In the genomic region with DNA sequence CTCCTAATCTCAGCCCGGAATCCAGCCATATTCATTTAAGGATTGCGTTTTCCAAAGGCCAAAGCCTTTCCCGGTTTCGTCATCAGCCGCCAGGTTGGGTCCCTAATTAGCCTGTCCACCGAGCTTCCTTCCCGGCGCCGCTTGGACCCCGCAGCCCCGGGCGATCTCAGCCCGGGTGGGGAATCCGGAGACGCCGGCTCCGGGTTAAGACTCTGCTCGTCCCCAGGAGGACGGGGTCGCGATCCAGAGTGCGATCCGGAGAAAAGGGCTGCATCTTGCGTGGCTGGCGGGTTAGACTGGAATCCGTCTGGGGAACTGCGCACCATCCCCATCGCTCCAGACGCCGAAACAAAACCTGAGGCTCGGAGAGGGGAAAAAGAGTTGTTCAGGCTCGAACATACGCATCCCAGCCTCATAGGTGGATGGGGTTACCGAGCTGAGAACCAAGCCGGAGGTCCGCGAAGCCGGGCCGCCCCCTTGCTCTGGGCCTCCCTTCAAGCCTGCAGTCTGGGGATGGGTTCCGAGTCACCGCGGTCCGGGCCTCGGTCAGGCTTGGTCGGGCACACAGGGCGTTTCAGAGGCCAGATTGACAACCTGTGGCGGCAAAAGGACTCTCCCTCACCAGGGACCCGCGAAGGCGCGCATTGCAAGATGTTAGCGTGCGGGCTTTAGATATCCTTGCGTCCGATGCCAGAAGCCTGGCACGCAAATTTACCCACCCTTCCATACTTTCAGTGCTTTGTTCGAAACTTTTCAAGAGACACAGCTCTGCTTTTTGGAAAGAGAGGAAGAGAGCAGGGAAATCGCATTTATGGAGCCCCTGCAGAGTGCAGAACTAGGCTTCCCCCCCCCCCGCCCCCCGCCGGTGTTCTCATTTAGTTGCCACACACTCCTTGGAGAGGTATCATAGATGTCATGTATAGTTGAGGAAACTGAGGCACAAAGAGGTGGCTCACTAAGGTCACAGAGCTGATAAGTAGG, we compare ENCODE assay signal across 18 cellular contexts. TPM values are rescaled to one million over a fixed set of nuclear protein-coding genes. Genes with fewer than 3 reads are reported as not detected.
DNase-seq lines count a peak whose midpoint lies in the region; TF ChIP-seq lines count a peak whose summit lies in the region.
"Had no signal": no experiment of that assay in that cellular context is flagged by ENCODE, and none has a peak within 500 bp of the region (broad histone marks: within the 10 kb centered on the region; RNA-seq: fewer than 3 reads in every experiment).

No MANE protein-coding gene starts in this region.

- intact Hi-C loops in prostate gland (cut with DNase I), result loop anchor here (5.0 kb wide), 1 partner anchor 310 kb away; no protein-coding TSS in a partner anchor

- no peak for DNase-seq in GM23248
- no peak for DNase-seq in astrocyte of the cerebellum (ENCODE audit: low read depth)
- no peak for DNase-seq in neuronal stem cell (ENCODE audit: low spot score)
- no peak for DNase-seq in OCI-M1 (lab: John Stamatoyannopoulos, UW)
- DNase-seq in prostate gland (ENCODE audit: low spot score), result no peak
- DNase-seq in NCI-H2171 (lab: John Stamatoyannopoulos, UW), result no peak
- DNase-seq in NCI-H774 (lab: John Stamatoyannopoulos, UW), result no peak
- DNase-seq: activated CD4-positive, alpha-beta memory T cell treated with anti-CD3 and anti-CD28 coated beads, Interleukin-2, amount 10 ng/mL, durations not matched to agents 7 days and 5 days; activated T-cell treated with anti-CD3 and anti-CD28 coated beads for 4 hours; GDM1; KBM-7; ovary; SJCRH30; T-helper 17 cell; WERI-Rb-1 had no signal

- H2AFZ ChIP-seq in GM23248, result no peak overlapping the region
- H2AFZ ChIP-seq in neuronal stem cell (ENCODE audit: low read length), result peak overlapping the region; percentile 22

- H3K27ac ChIP-seq in GM23248 (no peak overlapping the region), neuronal stem cell (replicated peaks; ENCODE audit: low read length) (no peak overlapping the region), prostate gland (no peak overlapping the region)
- H3K27ac ChIP-seq: BLaER1 treated with 17β-estradiol and CSF1 and Interleukin-3, amounts not matched to agents 10 nM and 100 nM; ovary; SJCRH30; WERI-Rb-1 had no signal

- H3K79me1 ChIP-seq in neuronal stem cell (ENCODE audit: low read depth, low read length), result no peaks in the 10 kb centered on the region

- H3K4me3 ChIP-seq in GM23248, result peak overlapping the region; percentile 28; the same call in 1 of the 2 replicates
- peak overlapping the region; percentile 24 for H3K4me3 ChIP-seq in astrocyte of the cerebellum (ENCODE audit: low read depth, low read length)
- H3K4me3 ChIP-seq in iPS-15b (ENCODE audit: low read depth, low read length), result peak overlapping the region; percentile 48
- peak overlapping the region in 1 of 2 donors; percentile 3 for H3K4me3 ChIP-seq in neuronal stem cell (ENCODE audit: low read length in 2 of 2)
- no peak overlapping the region for H3K4me3 ChIP-seq in prostate gland
- H3K4me3 ChIP-seq: BLaER1 treated with 17β-estradiol and CSF1 and Interleukin-3, amounts not matched to agents 10 nM and 100 nM; ovary; SJCRH30 had no signal

- H3K4me1 ChIP-seq in GM23248 (ENCODE audit: insufficient read depth) (peaks cover 21% of the 10 kb centered on the region), iPS-15b (ENCODE audit: control insufficient read depth, insufficient read depth, low read length) (peaks cover 6% of the 10 kb centered on the region), neuronal stem cell (ENCODE audit: control insufficient read depth in 2 of 2, insufficient read depth in 1 of 2, low read depth in 1 of 2, low read length in 2 of 2) (peaks cover 0 to 8% of the 10 kb centered on the region in 2 donors), prostate gland (replicated peaks) (no peaks in the 10 kb centered on the region)
- H3K4me1 ChIP-seq: BLaER1 treated with 17β-estradiol and CSF1 and Interleukin-3, amounts not matched to agents 10 nM and 100 nM had no signal

- TF ChIP-seq CTCF in astrocyte of the cerebellum (IDR thresholded peaks at IDR 0.05; ENCODE audit: low read depth, low read length, missing control alignments) (no peak), prostate gland (IDR thresholded peaks at IDR 0.05) (no peak)

- peak overlapping the region; percentile 51 for H3K18ac ChIP-seq in neuronal stem cell (ENCODE audit: low read length)

- H3K4ac ChIP-seq in neuronal stem cell (ENCODE audit: low read length), result no peak overlapping the region

- no peaks in the 10 kb centered on the region for H3K9me2 ChIP-seq in GM23248 (ENCODE audit: insufficient read depth)

- no peak overlapping the region for H3K9ac ChIP-seq in GM23248
- H3K9ac ChIP-seq in iPS-15b (ENCODE audit: low read depth, low read length), result no peak overlapping the region
- no peak overlapping the region for H3K9ac ChIP-seq in neuronal stem cell (ENCODE audit: low read depth, low read length, poor library complexity)
- H3K9ac ChIP-seq: BLaER1 treated with 17β-estradiol and CSF1 and Interleukin-3, amounts not matched to agents 10 nM and 100 nM had no signal

- TF ChIP-seq POLR2A in prostate gland (IDR thresholded peaks at IDR 0.05), result no peak

- no peaks in the 10 kb centered on the region for H3K36me3 ChIP-seq in GM23248 (ENCODE audit: low read depth)
- H3K36me3 ChIP-seq in iPS-15b (ENCODE audit: control insufficient read depth, insufficient read depth, low read length), result no peaks in the 10 kb centered on the region
- H3K36me3 ChIP-seq in neuronal stem cell (replicated peaks in 1 of 2; ENCODE audit: control insufficient read depth in 2 of 2, insufficient read depth in 2 of 2, low read length in 2 of 2), result no peaks in the 10 kb centered on the region
- H3K36me3 ChIP-seq in prostate gland, result no peaks in the 10 kb centered on the region
- H3K36me3 ChIP-seq: BLaER1 treated with 17β-estradiol and CSF1 and Interleukin-3, amounts not matched to agents 10 nM and 100 nM; ovary; WERI-Rb-1 had no signal

- no peak overlapping the region for H4K91ac ChIP-seq in neuronal stem cell (ENCODE audit: low read depth, low read length, poor library complexity)

- no peak overlapping the region for H2AK5ac ChIP-seq in neuronal stem cell (ENCODE audit: low read depth, low read length)

- no peaks in the 10 kb centered on the region for H4K20me1 ChIP-seq in GM23248 (ENCODE audit: insufficient read depth)

- WGBS in GM23248 (ENCODE audit: low coverage in 1 of 2, low lambda C conversion rate in 2 of 2, missing lambda C conversion rate in 2 of 2), 2 experiments, result 41% methylated on average over 60 to 61 of the region's 61 CpGs
- no CpG with 5 or more reads among the region's 61 CpGs for WGBS in neuronal stem cell (ENCODE audit: extremely low coverage in 2 of 2, insufficient read length in 2 of 2, insufficient replicate concordance in 1 of 2), 2 donors
- 72% methylated on average over 61 of the region's 61 CpGs for WGBS in prostate gland

- H2BK15ac ChIP-seq in neuronal stem cell (ENCODE audit: low read length), result peak overlapping the region; percentile 62

- no peaks in the 10 kb centered on the region for H3F3A ChIP-seq in GM23248 (ENCODE audit: insufficient read depth)

- H3K27me3 ChIP-seq in GM23248 (replicated peaks; ENCODE audit: insufficient read depth) (peaks cover 43% of the 10 kb centered on the region), iPS-15b (ENCODE audit: control insufficient read depth, insufficient read depth, low read length) (peaks cover 100% of the 10 kb centered on the region), neuronal stem cell (ENCODE audit: control insufficient read depth in 3 of 3, insufficient read depth in 3 of 3, low read depth in 1 of 3, low read length in 3 of 3) (peaks cover 45 to 98% (median 90%) of the 10 kb centered on the region in 3 experiments), prostate gland (replicated peaks; ENCODE audit: insufficient read depth) (peaks cover 11% of the 10 kb centered on the region)
- H3K27me3 ChIP-seq: ovary, SJCRH30 had no signal

- H3K9me3 ChIP-seq in GM23248 (ENCODE audit: low read depth) (no peaks in the 10 kb centered on the region), iPS-15b (ENCODE audit: control insufficient read depth, insufficient read depth, low read length) (no peaks in the 10 kb centered on the region), neuronal stem cell (replicated peaks in 1 of 2; ENCODE audit: control insufficient read depth in 2 of 2, insufficient read depth in 1 of 2, low read depth in 1 of 2, low read length in 2 of 2) (no peaks in the 10 kb centered on the region), prostate gland (no peaks in the 10 kb centered on the region)
- H3K9me3 ChIP-seq: ovary, SJCRH30 had no signal

- H2BK5ac ChIP-seq in neuronal stem cell (ENCODE audit: low read length), result no peak overlapping the region

- no peak overlapping the region for H3K4me2 ChIP-seq in GM23248 (ENCODE audit: unreplicated experiment)
- H3K4me2 ChIP-seq in neuronal stem cell (ENCODE audit: insufficient read depth, low read length, poor library complexity, severe bottlenecking), result peak overlapping the region; percentile 29
- H3K4me2 ChIP-seq: BLaER1 treated with 17β-estradiol and CSF1 and Interleukin-3, amounts not matched to agents 10 nM and 100 nM had no signal

- in situ Hi-C loops in GM23248 (cut with MboI), result no loop called here
- in situ Hi-C loops in astrocyte of the cerebellum (cut with HindIII; ENCODE audit: low sequenced_read_pairs), result no loop called here

- H4K8ac ChIP-seq in neuronal stem cell (ENCODE audit: low read depth, low read length), result no peak overlapping the region

- H2BK120ac ChIP-seq in neuronal stem cell (ENCODE audit: low read depth, low read length), result no peak overlapping the region

- no peak overlapping the region for H2BK12ac ChIP-seq in neuronal stem cell (ENCODE audit: low read length)

- peak overlapping the region; percentile 33 for H3K14ac ChIP-seq in neuronal stem cell (ENCODE audit: low read length)

- no peaks in the 10 kb centered on the region for H3K79me2 ChIP-seq in GM23248 (ENCODE audit: insufficient read depth)

- H3K23ac ChIP-seq in neuronal stem cell (ENCODE audit: low read depth, low read length, poor library complexity), result no peak overlapping the region

RNA-seq across cellular contexts. Expression of gene MSX2, which starts 7.9 kb away (rescaled TPM):
- total RNA-seq in GM23248 (2014; rRNA removed; shearing (Covaris generic)), result 2.4 and 3.0 TPM in 2 replicates
- polyA plus RNA-seq in GM23248 (2016; fragmentation: Nextera tagmentation; extraction: Ambion mirVana), result 2.4 and 2.5 TPM in 2 replicates
- polyA plus RNA-seq in neuronal stem cell (2013, experiment 1 of 2), result 0.46 TPM
- polyA plus RNA-seq in neuronal stem cell (2013, experiment 2 of 2), result 0.54 TPM
- total RNA-seq in prostate gland, result 10 to 100 TPM in 1 of 2 donors, 1 to 10 TPM in 1; 7.1 to 36.4 TPM
- total RNA-seq: activated CD4-positive, alpha-beta memory T cell treated with anti-CD3 and anti-CD28 coated beads, Interleukin-2, amount 10 ng/mL, durations not matched to agents 7 days and 5 days; temporal lobe had no signal

Comparison
In these comparisons a context has a peak if more than half of its experiments do, and no peak if none do; other contexts are left out.
1. H3K4me3 ChIP-seq: peak in GM23248 (single experiment), astrocyte of the cerebellum (single experiment) and iPS-15b (single experiment); none in prostate gland (0 of 2).